ENCODE assay signal across 20 cellular contexts in genomic region chr10:2929457-2929856, GRCh38.
DNase-seq lines count a peak whose midpoint lies in the region; ATAC-seq and TF ChIP-seq lines count a peak whose summit lies in the region.
"Had no signal": no experiment of that assay in that cellular context is flagged by ENCODE, and none has a peak within 500 bp of the region (broad histone marks: within the 10 kb centered on the region; RNA-seq: fewer than 3 reads in every experiment).

No MANE protein-coding gene starts in this region.

- H3K27ac ChIP-seq in right atrium auricular region = no peak overlapping the region
- H3K27ac ChIP-seq in ectodermal cell (ENCODE audit: insufficient read depth, low read depth, low read length, poor library complexity, severe bottlenecking) = peak overlapping the region; percentile 53
- no peak overlapping the region for H3K27ac ChIP-seq in WERI-Rb-1

- DNase-seq in right atrium auricular region (ENCODE audit: low spot score) (peak; percentile 23), Right ventricle myocardium superior (no peak), memory B cell (ENCODE audit: low spot score in 2 of 2) (no peak), WERI-Rb-1 (no peak), natural killer cell (no peak)
- DNase-seq: Caco-2; CD4-positive, alpha-beta T cell; GDM1; H9; MM.1S; NCI-H1092; NCI-H1436 treated with DMSO at 0.1 percent for 48 hours; NCI-H2029 treated with DMSO at 0.1 percent for 48 hours; NCI-H446; NCI-H526 treated with DMSO at 0.1 percent for 48 hours; OCI-M1; SHP77 treated with DMSO at 0.1 percent for 48 hours had no signal

- no peak overlapping the region for H3K4me3 Mint-ChIP-seq in memory B cell
- no peak overlapping the region for H3K4me3 Mint-ChIP-seq in natural killer cell
- H3K4me3 Mint-ChIP-seq: CD4-positive, alpha-beta T cell; H9 had no signal

- H3K9me3 Mint-ChIP-seq in memory B cell (peaks cover 1% of the 10 kb centered on the region), natural killer cell (no peaks in the 10 kb centered on the region)
- H3K9me3 Mint-ChIP-seq: CD4-positive, alpha-beta T cell; H9 had no signal

- no peaks in the 10 kb centered on the region for H3K27me3 ChIP-seq in right atrium auricular region
- no peaks in the 10 kb centered on the region for H3K27me3 ChIP-seq in ectodermal cell (ENCODE audit: control insufficient read depth, insufficient read depth, low read length, poor library complexity, severe bottlenecking)
- no peaks in the 10 kb centered on the region for H3K27me3 ChIP-seq in WERI-Rb-1 (ENCODE audit: insufficient read depth, low read depth, severe bottlenecking)

- ATAC-seq in Right ventricle myocardium superior (ENCODE audit: poor library complexity) = no peak
- no peak for ATAC-seq in memory B cell (ENCODE audit: low read depth)
- ATAC-seq in HG03039 (IDR thresholded peaks at IDR 0.05; ENCODE audit: unreplicated experiment) = no peak
- no peak for ATAC-seq in natural killer cell
- ATAC-seq: SK-N-SH treated with all-trans-retinoic acid at 6 μM for 48 hours had no signal

- H3K27ac Mint-ChIP-seq in memory B cell = peak overlapping the region; percentile 21
- no peak overlapping the region for H3K27ac Mint-ChIP-seq in natural killer cell
- H3K27ac Mint-ChIP-seq: CD4-positive, alpha-beta T cell had no signal

- H3K36me3 Mint-ChIP-seq in memory B cell (no peaks in the 10 kb centered on the region), natural killer cell (no peaks in the 10 kb centered on the region)

- H3K9me3 ChIP-seq in right atrium auricular region (no peaks in the 10 kb centered on the region), ectodermal cell (ENCODE audit: control insufficient read depth, low read length) (no peaks in the 10 kb centered on the region), WERI-Rb-1 (ENCODE audit: severe bottlenecking) (no peaks in the 10 kb centered on the region)

- no peak overlapping the region for H3K4me3 ChIP-seq in right atrium auricular region
- no peak overlapping the region for H3K4me3 ChIP-seq in ectodermal cell (ENCODE audit: insufficient read depth, low read depth, low read length)
- no peak overlapping the region for H3K4me3 ChIP-seq in WERI-Rb-1 (ENCODE audit: low read depth, low read length)

- intact Hi-C loops in Right ventricle myocardium superior (cut with DNase I) (loop anchor here (5.0 to 10.0 kb wide), 2 partner anchors 113 to 1845 kb away; no protein-coding TSS in a partner anchor), natural killer cell (cut with micrococcal nuclease) (loop anchor here (5.0 kb wide), 1 partner anchor 113 kb away; no protein-coding TSS in a partner anchor)

- H3K27me3 Mint-ChIP-seq in memory B cell (peaks cover 12% of the 10 kb centered on the region), natural killer cell (ENCODE audit: low read depth in 2 of 2) (peaks cover 0 to 13% of the 10 kb centered on the region in 2 donors)

- H3K4me1 Mint-ChIP-seq in memory B cell (no peaks in the 10 kb centered on the region), natural killer cell (peaks cover 6% of the 10 kb centered on the region in 2 donors)

- peaks cover 0 to 6% of the 10 kb centered on the region in 2 donors for H3K4me1 ChIP-seq in right atrium auricular region
- peaks cover 22% of the 10 kb centered on the region for H3K4me1 ChIP-seq in ectodermal cell (ENCODE audit: control insufficient read depth, insufficient read depth, low read length)
- H3K4me1 ChIP-seq: Caco-2 had no signal

- 6 to 21% methylated on average over 6 to 7 of the region's 7 CpGs for WGBS in ectodermal cell, 2 experiments

- no peaks in the 10 kb centered on the region for H3K36me3 ChIP-seq in right atrium auricular region
- no peaks in the 10 kb centered on the region for H3K36me3 ChIP-seq in ectodermal cell (ENCODE audit: control insufficient read depth, insufficient read depth, low read length)
- no peaks in the 10 kb centered on the region for H3K36me3 ChIP-seq in WERI-Rb-1

- no peak for TF ChIP-seq CTCF in right atrium auricular region (IDR thresholded peaks at IDR 0.05)
- TF ChIP-seq CTCF in WERI-Rb-1 (IDR thresholded peaks at IDR 0.05; ENCODE audit: low read depth, low read length) = no peak
- no peak for TF ChIP-seq CTCF in natural killer cell (IDR thresholded peaks at IDR 0.05)
